In genomic region chr1:235500971-235501540, GRCh38 we compare ENCODE assay signal across 11 cellular contexts. TPM values are rescaled to one million over a fixed set of nuclear protein-coding genes. Genes with fewer than 3 reads are reported as not detected.
DNase-seq lines count a peak whose midpoint lies in the region; ATAC-seq, FAIRE-seq and TF ChIP-seq lines count a peak whose summit lies in the region.
"Had no signal": no experiment of that assay in that cellular context is flagged by ENCODE, and none has a peak within 500 bp of the region (broad histone marks: within the 10 kb centered on the region; RNA-seq: fewer than 3 reads in every experiment).

No MANE protein-coding gene starts in this region.

- TF ChIP-seq CTCF in Panc1 (IDR thresholded peaks at IDR 0.05), result no peak
- no peak for TF ChIP-seq CTCF in gastrocnemius medialis (IDR thresholded peaks at IDR 0.05 in 4 of 5, conservative IDR thresholded peaks at IDR 0.05 in 1 of 5)

- TF ChIP-seq POLR2A in gastrocnemius medialis (IDR thresholded peaks at IDR 0.05), result no peak

- H3K4me3 ChIP-seq in Panc1 (ENCODE audit: low read depth in 2 of 2, low read length in 2 of 2) (no peak overlapping the region), gastrocnemius medialis (no peak overlapping the region), MG63 (no peak overlapping the region)

- no peak for FAIRE-seq in GM19239 (lab: Jason Lieb, UNC)

- intact Hi-C loops in Panc1 (cut with micrococcal nuclease; ENCODE audit: unreplicated experiment) (no loop called here), gastrocnemius medialis (cut with DNase I; ENCODE audit: low total_unique reads) (loop anchor here (5.0 to 10.0 kb wide), 8 partner anchors 134 to 1296 kb away; partner anchors contain the start of genes HEATR1, IRF2BP2, LGALS8 and NID1)

- no TSS peak for BruUV-seq in Panc1 (replicated peaks; lab: Mats Ljungman, UMichigan)

- POLR2A ChIA-PET in Panc1 (lab: Charles Lee), result no interaction called here

- ATAC-seq in Panc1 (no peak), gastrocnemius medialis (no peak), GM18907 (IDR thresholded peaks at IDR 0.05; ENCODE audit: unreplicated experiment) (no peak)
- ATAC-seq: activated naive CD4-positive, alpha-beta T cell treated with anti-CD3 and anti-CD28 coated beads, Interleukin-2, amount 50 U/mL, for 72 hours; left ventricle myocardium superior had no signal

- H3K27me3 ChIP-seq in Panc1 (ENCODE audit: control insufficient read depth, insufficient read depth, low read length), result no peaks in the 10 kb centered on the region
- H3K27me3 ChIP-seq in gastrocnemius medialis, result no peaks in the 10 kb centered on the region
- no peaks in the 10 kb centered on the region for H3K27me3 ChIP-seq in MG63

- in situ Hi-C loops in Panc1 (cut with HindIII; ENCODE audit: low pct_unique_long_range_greater_than_20kb, low sequenced_read_pairs), result no loop called here
- in situ Hi-C loops in gastrocnemius medialis (cut with MboI; ENCODE audit: low sequenced_read_pairs in 4 of 4), result loop anchor here in 1 of 4 donors (25.0 kb wide), 2 partner anchors 261 to 461 kb away; no protein-coding TSS in a partner anchor

- H3K9me3 ChIP-seq in Panc1 (ENCODE audit: control insufficient read depth, insufficient read depth, low read depth, low read length) (no peaks in the 10 kb centered on the region), gastrocnemius medialis (no peaks in the 10 kb centered on the region), MG63 (no peaks in the 10 kb centered on the region)

- CTCF ChIA-PET in Panc1 (lab: Charles Lee), result no interaction called here

- H3K27ac ChIP-seq in Panc1 (ENCODE audit: low read length) (peak overlapping the region; percentile 36), gastrocnemius medialis (peak overlapping the region; percentile 99 to 100 (median 99))

- H3K36me3 ChIP-seq in Panc1 (ENCODE audit: control insufficient read depth, insufficient read depth, low read length), result no peaks in the 10 kb centered on the region; the same call in none of the 2 replicates
- no peaks in the 10 kb centered on the region for H3K36me3 ChIP-seq in gastrocnemius medialis
- peaks cover 11% of the 10 kb centered on the region for H3K36me3 ChIP-seq in MG63

- DNase-seq in HT-29 (ENCODE audit: low spot score), result peak; percentile 36
- no peak for DNase-seq in Panc1 (ENCODE audit: low read depth, low spot score)
- peak; percentile 12 for DNase-seq in fibroblast of peridontal ligament (ENCODE audit: extremely low read depth)
- no peak for DNase-seq in gastrocnemius medialis
- DNase-seq in MG63, result no peak
- no peak for DNase-seq in GM19239 (ENCODE audit: insufficient read length, low spot score)
- DNase-seq: COR-L47, left ventricle myocardium superior, T1000 had no signal

- H3K4me1 ChIP-seq in Panc1 (ENCODE audit: control insufficient read depth, insufficient read depth, low read length) (peaks cover 11% of the 10 kb centered on the region), gastrocnemius medialis (peaks cover 59 to 60% of the 10 kb centered on the region in 2 donors)

RNA-seq across cellular contexts. Expression of gene B3GALNT2, which starts 3.2 kb away (rescaled TPM):
- total RNA-seq in HT-29 (2014; rRNA removed; shearing (Covaris generic)), result 20.1 and 30.9 TPM in 2 replicates
- 40.7 TPM for total RNA-seq in Panc1 (2021; ENCODE audit: unreplicated experiment)
- 22.5 TPM for polyA plus RNA-seq in Panc1 (2012; ENCODE audit: insufficient read length)
- total RNA-seq in gastrocnemius medialis, result 10 to 100 TPM; 28.8 to 35.3 (median 32.4) TPM
- 22.0 and 39.3 TPM in 2 replicates for total RNA-seq in MG63 (2014; rRNA removed; shearing (Covaris generic); ENCODE audit: low replicate concordance)

Comparison
In these comparisons a context has a peak if more than half of its experiments do, and no peak if none do; other contexts are left out.
1. DNase-seq: peak in HT-29 (single experiment) and fibroblast of peridontal ligament (single experiment); none in Panc1 (single experiment), gastrocnemius medialis (0 of 2), MG63 (single experiment) and GM19239 (single experiment).